12 cellular contexts compared by ENCODE assay signal in genomic region chr16:20520103-20520502, GRCh38. TPM values are rescaled to one million over a fixed set of nuclear protein-coding genes. Genes with fewer than 3 reads are reported as not detected.
"Had no signal": no experiment of that assay in that cellular context is flagged by ENCODE, and none has a peak within 500 bp of the region (broad histone marks: within the 10 kb centered on the region; RNA-seq: fewer than 3 reads in every experiment).

No MANE protein-coding gene starts in this region.

- DNase-seq: GM23248, GOT3, H7, H9, HCEC 1CT, HFFc6 had no signal

- FAIRE-seq: H1, H54 had no signal

- H3K9me3 ChIP-seq: HAP-1 had no signal

- H2AFZ ChIP-seq: GM23248, GM23338 had no signal

- H3K4me3 Mint-ChIP-seq: GM23338, H9, HFFc6 had no signal

- H3K27ac Mint-ChIP-seq: GM23338, HFFc6 had no signal

- H3K27ac ChIP-seq: GM23248 had no signal

- H3K9ac ChIP-seq: GM23248 had no signal

- H3K4me1 Mint-ChIP-seq: GM23338, H9 had no signal

- H3K4me2 ChIP-seq: GM23338 had no signal

- ATAC-seq: GM23338, HCT116 had no signal

- H3K4me3 ChIP-seq: GM23248, GM23338, HAP-1 had no signal

- H3K4me1 ChIP-seq: HAP-1 had no signal

- H3K36me3 ChIP-seq: HAP-1 had no signal

RNA-seq across cellular contexts. Expression of gene ACSM2B, which starts 56.1 kb away (rescaled TPM):
- total RNA-seq: GM23248, GM23338, H1, H4, H7, H9, HFFc6 had no signal
- polyA plus RNA-seq: GM23248, GM23338, H1 had no signal
